8 cellular contexts compared by ENCODE assay signal in genomic region chr1:169485427-169486280, GRCh38. TPM values are rescaled to one million over a fixed set of nuclear protein-coding genes. Genes with fewer than 3 reads are reported as not detected.
DNase-seq lines count a peak whose midpoint lies in the region; ATAC-seq and TF ChIP-seq lines count a peak whose summit lies in the region.

A gene with protein sequence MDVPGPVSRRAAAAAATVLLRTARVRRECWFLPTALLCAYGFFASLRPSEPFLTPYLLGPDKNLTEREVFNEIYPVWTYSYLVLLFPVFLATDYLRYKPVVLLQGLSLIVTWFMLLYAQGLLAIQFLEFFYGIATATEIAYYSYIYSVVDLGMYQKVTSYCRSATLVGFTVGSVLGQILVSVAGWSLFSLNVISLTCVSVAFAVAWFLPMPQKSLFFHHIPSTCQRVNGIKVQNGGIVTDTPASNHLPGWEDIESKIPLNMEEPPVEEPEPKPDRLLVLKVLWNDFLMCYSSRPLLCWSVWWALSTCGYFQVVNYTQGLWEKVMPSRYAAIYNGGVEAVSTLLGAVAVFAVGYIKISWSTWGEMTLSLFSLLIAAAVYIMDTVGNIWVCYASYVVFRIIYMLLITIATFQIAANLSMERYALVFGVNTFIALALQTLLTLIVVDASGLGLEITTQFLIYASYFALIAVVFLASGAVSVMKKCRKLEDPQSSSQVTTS (minus strand): TSS chr1:169485944. CDS start chr1:169485766, 178 bp downstream.

- H3K27ac ChIP-seq in left ventricle myocardium inferior (replicated peaks), result peak within 1 kb of the TSS; percentile 97

- H3K36me3 ChIP-seq in left ventricle myocardium inferior, result no peaks in the 10 kb centered on the region

- in situ Hi-C loops in GM13977 (cut with MboI; ENCODE audit: low pct_unique_long_range_greater_than_20kb, low sequenced_read_pairs, unreplicated experiment), result no loop called here

- H3K4me1 ChIP-seq in left ventricle myocardium inferior, result peaks cover 69% of the 10 kb centered on the region

- peak; percentile 98 for ATAC-seq in HG02884 (IDR thresholded peaks at IDR 0.05; ENCODE audit: unreplicated experiment)

- H3K27ac Mint-ChIP-seq in T-helper 1 cell treated with Interleukin-12 subunit alpha and Interleukin-12 subunit beta and Interleukin-4 antibody, amounts not matched to agents 30 μg/mL and 1 μg/mL, for 36 hours, result peak within 1 kb of the TSS; percentile 93
- H3K27ac Mint-ChIP-seq in progenitor cell of endocrine pancreas, result peak within 1 kb of the TSS; percentile 98

- H3K9me3 ChIP-seq in left ventricle myocardium inferior (replicated peaks), result no peaks in the 10 kb centered on the region

- DNase-seq in GM13977 (ENCODE audit: low spot score) (peak; percentile 98), NCI-H146 treated with DMSO at 0.1 percent for 48 hours (lab: John Stamatoyannopoulos, UW; ENCODE audit: unreplicated experiment) (peak; percentile 98), amygdala (lab: John Stamatoyannopoulos, UW) (peak; percentile 90 to 100 (median 98)), left ventricle myocardium inferior (peak; percentile 100), progenitor cell of endocrine pancreas (ENCODE audit: low spot score, unreplicated experiment) (peak; percentile 90), ureter (ENCODE audit: low spot score) (peak; percentile 100)

- intact Hi-C loops in left ventricle myocardium inferior (cut with micrococcal nuclease), result no loop called here

- no peaks in the 10 kb centered on the region for H3K27me3 Mint-ChIP-seq in T-helper 1 cell treated with Interleukin-12 subunit alpha and Interleukin-12 subunit beta and Interleukin-4 antibody, amounts not matched to agents 30 μg/mL and 1 μg/mL, for 36 hours (ENCODE audit: low read depth)
- H3K27me3 Mint-ChIP-seq in progenitor cell of endocrine pancreas, result no peaks in the 10 kb centered on the region

- no peaks in the 10 kb centered on the region for H3K27me3 ChIP-seq in left ventricle myocardium inferior (ENCODE audit: low read depth)

- peak within 1 kb of the TSS; percentile 98 for H3K4me3 Mint-ChIP-seq in T-helper 1 cell treated with Interleukin-12 subunit alpha and Interleukin-12 subunit beta and Interleukin-4 antibody, amounts not matched to agents 30 μg/mL and 1 μg/mL, for 36 hours
- peak within 1 kb of the TSS; percentile 90 for H3K4me3 Mint-ChIP-seq in progenitor cell of endocrine pancreas (ENCODE audit: low read depth)

- peaks cover 7% of the 10 kb centered on the region for H3K36me3 Mint-ChIP-seq in T-helper 1 cell treated with Interleukin-12 subunit alpha and Interleukin-12 subunit beta and Interleukin-4 antibody, amounts not matched to agents 30 μg/mL and 1 μg/mL, for 36 hours (ENCODE audit: low read depth)
- no peaks in the 10 kb centered on the region for H3K36me3 Mint-ChIP-seq in progenitor cell of endocrine pancreas (ENCODE audit: insufficient read depth)

- peaks cover 51% of the 10 kb centered on the region for H3K4me1 Mint-ChIP-seq in T-helper 1 cell treated with Interleukin-12 subunit alpha and Interleukin-12 subunit beta and Interleukin-4 antibody, amounts not matched to agents 30 μg/mL and 1 μg/mL, for 36 hours (ENCODE audit: low read depth)
- H3K4me1 Mint-ChIP-seq in progenitor cell of endocrine pancreas (ENCODE audit: low read depth), result peaks cover 54% of the 10 kb centered on the region

- H3K9me3 Mint-ChIP-seq in T-helper 1 cell treated with Interleukin-12 subunit alpha and Interleukin-12 subunit beta and Interleukin-4 antibody, amounts not matched to agents 30 μg/mL and 1 μg/mL, for 36 hours, result no peaks in the 10 kb centered on the region
- no peaks in the 10 kb centered on the region for H3K9me3 Mint-ChIP-seq in progenitor cell of endocrine pancreas (ENCODE audit: low read depth)

- H3K4me3 ChIP-seq in left ventricle myocardium inferior, result peak within 1 kb of the TSS; percentile 84

- TF ChIP-seq CTCF in GM13977 (IDR thresholded peaks at IDR 0.05; ENCODE audit: extremely low read depth, insufficient read depth, missing control alignments), result peak; percentile 20
- peak; percentile 55 for TF ChIP-seq CTCF in left ventricle myocardium inferior (IDR thresholded peaks at IDR 0.05; ENCODE audit: borderline replicate concordance)
- peak; percentile 38 for TF ChIP-seq CTCF in progenitor cell of endocrine pancreas (IDR thresholded peaks at IDR 0.05; ENCODE audit: unreplicated experiment)

RNA-seq across cellular contexts. Expression of the gene that starts here (rescaled TPM):
- total RNA-seq in left ventricle myocardium inferior (16.6 TPM), progenitor cell of endocrine pancreas (18.1 and 19.5 TPM in 2 replicates), ureter (20.9 TPM)

Comparison
In these comparisons a context has a peak if more than half of its experiments do, and no peak if none do; other contexts are left out.
1. Peak in every context shown above with its lines: DNase-seq, ATAC-seq, H3K4me3 ChIP-seq and H3K27ac ChIP-seq.